ENCODE assay signal across 18 cellular contexts in the genomic region with DNA sequence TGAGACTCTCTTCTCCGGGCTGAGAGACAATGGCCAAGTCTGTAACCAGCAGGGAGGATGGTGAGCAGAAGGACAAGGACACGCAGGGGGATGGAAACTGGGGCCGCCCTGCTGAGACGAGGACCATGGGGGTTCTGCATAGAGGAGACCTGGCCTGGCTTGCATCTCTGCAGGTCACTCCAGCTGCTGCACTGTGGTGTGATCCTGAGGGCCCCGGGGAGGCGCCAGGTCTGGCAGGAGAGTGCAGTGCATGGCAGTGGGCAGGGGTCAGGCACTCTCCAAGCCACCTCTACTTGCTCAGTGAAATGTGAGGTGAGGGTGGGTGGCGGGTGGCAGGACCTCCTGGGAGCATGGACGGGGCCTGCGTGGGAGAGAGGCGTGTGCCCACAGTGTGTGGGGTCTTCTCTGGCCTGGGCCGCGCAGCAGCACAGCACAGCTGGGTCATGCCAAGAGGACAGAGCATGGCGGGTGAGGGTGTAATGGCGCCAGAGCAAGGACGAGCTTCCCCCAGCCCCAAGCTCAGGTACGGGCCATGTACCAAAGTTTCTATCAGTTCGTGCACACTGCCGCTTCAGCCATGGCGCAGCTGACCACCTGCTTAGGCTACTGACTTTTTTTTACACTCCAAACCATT. TPM values are rescaled to one million over a fixed set of nuclear protein-coding genes. Genes with fewer than 3 reads are reported as not detected.
DNase-seq lines count a peak whose midpoint lies in the region; ATAC-seq, FAIRE-seq and TF ChIP-seq lines count a peak whose summit lies in the region.
"Had no signal": no experiment of that assay in that cellular context is flagged by ENCODE, and none has a peak within 500 bp of the region (broad histone marks: within the 10 kb centered on the region; RNA-seq: fewer than 3 reads in every experiment).

No MANE protein-coding gene starts in this region.

- TF ChIP-seq CTCF in heart right ventricle (IDR thresholded peaks at IDR 0.05) (no peak), GM12878 (IDR thresholded peaks at IDR 0.05 in 2 of 3, conservative IDR thresholded peaks at IDR 0.05 in 1 of 3; ENCODE audit: control insufficient read depth in 2 of 3, extremely low read depth in 1 of 3, insufficient read depth in 1 of 3, low read depth in 3 of 3, low read length in 3 of 3) (no peak)

- SMC1A ChIA-PET in GM12878 (lab: Charles Lee; ENCODE audit: uncharacterized antibody, unreplicated experiment): interaction anchor here (1.1 kb wide), 1 partner anchor 45 kb away, joined by 3 read pairs; no protein-coding TSS in a partner anchor

- H3K4me1 ChIP-seq in heart right ventricle: peaks cover 0 to 12% (median 9%) of the 10 kb centered on the region in 9 donors
- peaks cover 25% of the 10 kb centered on the region for H3K4me1 ChIP-seq in GM12878 (ENCODE audit: control insufficient read depth, insufficient read depth, low read length)
- H3K4me1 ChIP-seq: breast epithelium, parathyroid adenoma, SJSA1, uterus had no signal

- in situ Hi-C loops in GM12878 (cut with MboI): no loop called here

- H3K4me3 Mint-ChIP-seq in naive B cell: peak overlapping the region in 1 of 8 donors; percentile 48

- H3K9ac ChIP-seq in GM12878 (ENCODE audit: control insufficient read depth, insufficient read depth, low read length): no peak overlapping the region
- H3K9ac ChIP-seq: parathyroid adenoma had no signal

- TF ChIP-seq RAD21 in GM12878 (IDR thresholded peaks at IDR 0.05; ENCODE audit: insufficient read depth, low read depth, low read length): no peak

- H3K27ac ChIP-seq in heart right ventricle: no peak overlapping the region
- H3K27ac ChIP-seq in GM12878 (ENCODE audit: control insufficient read depth, insufficient read depth): peak overlapping the region; percentile 87; the same call in 1 of the 2 replicates
- H3K27ac ChIP-seq: breast epithelium, parathyroid adenoma, SJSA1, uterus had no signal

- H3K27me3 Mint-ChIP-seq in naive B cell: no peaks in the 10 kb centered on the region

- H3K79me2 ChIP-seq in GM12878 (ENCODE audit: control insufficient read depth, insufficient read depth, low read length): peaks cover 3% of the 10 kb centered on the region; the same call in 1 of the 2 replicates

- CTCF ChIA-PET in GM12878 (lab: Yijun Ruan, JAX): interaction anchor here (1.4 to 2.9 kb wide), 2 partner anchors 20 to 46 kb away, joined by 4 to 12 read pairs; no protein-coding TSS in a partner anchor

- peaks cover 13 to 40% (median 36%) of the 10 kb centered on the region in 3 donors for H3K4me1 Mint-ChIP-seq in naive B cell

- TF ChIP-seq EP300 in GM12878 (IDR thresholded peaks at IDR 0.05; ENCODE audit: borderline replicate concordance in 1 of 2, control insufficient read depth in 1 of 2, low read depth in 2 of 2, low read length in 2 of 2): no peak

- no peaks in the 10 kb centered on the region for H4K20me1 ChIP-seq in GM12878 (ENCODE audit: control insufficient read depth, insufficient read depth)

- H3K36me3 ChIP-seq in heart right ventricle: peaks cover 0 to 53% (median 0%) of the 10 kb centered on the region in 9 donors
- peaks cover 3 to 30% of the 10 kb centered on the region in 2 experiments; a peak in 3 of 4 replicates for H3K36me3 ChIP-seq in GM12878 (ENCODE audit: control insufficient read depth in 2 of 2, insufficient read depth in 2 of 2, low read length in 1 of 2)
- H3K36me3 ChIP-seq: breast epithelium, uterus had no signal

- no peak for TF ChIP-seq POLR2A in GM12878 (IDR thresholded peaks at IDR 0.05; ENCODE audit: low read depth, low read length)

- WGBS in heart right ventricle, 2 donors: 92 to 96% methylated on average over 18 to 19 of the region's 19 CpGs
- WGBS in GM12878 (ENCODE audit: insufficient coverage, insufficient replicate concordance, low lambda C conversion rate, missing lambda C conversion rate): 92% methylated on average over 19 of the region's 19 CpGs

- intact Hi-C loops in heart right ventricle (cut with DNase I): no loop called here
- intact Hi-C loops in Right ventricle myocardium superior (cut with DNase I): no loop called here
- intact Hi-C loops in GM12878 (cut with micrococcal nuclease; ENCODE audit: unreplicated experiment): no loop called here

- H2AFZ ChIP-seq in GM12878 (ENCODE audit: control insufficient read depth, low read depth, low read length): no peak overlapping the region
- H2AFZ ChIP-seq: parathyroid adenoma had no signal

- H3K9me3 ChIP-seq in heart right ventricle (no peaks in the 10 kb centered on the region), GM12878 (replicated peaks; ENCODE audit: control insufficient read depth, insufficient read depth, low read length) (no peaks in the 10 kb centered on the region)
- H3K9me3 ChIP-seq: breast epithelium, SJSA1, uterus had no signal

- no TSS peak for BruUV-seq in GM12878 (replicated peaks; lab: Mats Ljungman, UMichigan)

- H3K4me3 ChIP-seq in heart right ventricle: no peak overlapping the region
- H3K4me3 ChIP-seq in GM12878: no peak overlapping the region
- H3K4me3 ChIP-seq: breast epithelium, SJSA1, uterus had no signal

- RAD21 ChIA-PET in GM12878 (lab: Charles Lee; ENCODE audit: unreplicated experiment): interaction anchor here (0.9 kb wide), 1 partner anchor 46 kb away, joined by 3 read pairs; no protein-coding TSS in a partner anchor

- H3K27ac Mint-ChIP-seq in naive B cell: peak overlapping the region in 5 of 6 donors; percentile 71 to 94 (median 88)

- ATAC-seq in heart right ventricle: peak in 5 of 8 donors; percentile 20 to 62 (median 25)
- ATAC-seq in Right ventricle myocardium superior (ENCODE audit: poor library complexity): no peak
- no peak for ATAC-seq in GM12878
- ATAC-seq in naive B cell (ENCODE audit: low read depth in 2 of 2): no peak
- ATAC-seq in GM21529 (IDR thresholded peaks at IDR 0.05; ENCODE audit: unreplicated experiment): no peak
- ATAC-seq in HG02970 (IDR thresholded peaks at IDR 0.05; ENCODE audit: low FRiP score, unreplicated experiment): no peak

- H3K36me3 Mint-ChIP-seq in naive B cell: peaks cover 17 to 18% of the 10 kb centered on the region in 2 donors

- peak overlapping the region; percentile 13; the same call in 1 of the 2 replicates for H3K4me2 ChIP-seq in GM12878 (ENCODE audit: control insufficient read depth, insufficient read depth)

- no peaks in the 10 kb centered on the region for H3K9me3 Mint-ChIP-seq in naive B cell

- DNase-seq in heart right ventricle (no peak), Right ventricle myocardium superior (no peak), GM12878 (ENCODE audit: low read depth, low spot score) (no peak), naive B cell (no peak), epidermal melanocyte (ENCODE audit: insufficient read length, low spot score) (no peak), putamen (ENCODE audit: low spot score) (no peak)
- DNase-seq: activated CD8-positive, alpha-beta memory T cell treated with anti-CD3 and anti-CD28 coated beads, Interleukin-2, amount 50 U/mL, for 48 hours; activated naive CD4-positive, alpha-beta T cell treated with anti-CD3 and anti-CD28 coated beads, Interleukin-2, amount 50 U/mL, for 16 hours; NCI-H1930; stimulated activated CD4-positive, alpha-beta T cell treated with anti-CD3 and anti-CD28 coated beads, Interleukin-12 subunit alpha, Interleukin-12 subunit beta, amount 100 ng/mL, for 4 hours; T1000; uterus had no signal

- FAIRE-seq in GM12878 (lab: Jason Lieb, UNC): no peak
- FAIRE-seq: H54 had no signal

- POLR2A ChIA-PET in GM12878 (lab: Charles Lee): no interaction called here

- H3K27me3 ChIP-seq in heart right ventricle (no peaks in the 10 kb centered on the region), GM12878 (replicated peaks in 1 of 2; ENCODE audit: control insufficient read depth in 2 of 2, insufficient read depth in 2 of 2, low read length in 1 of 2) (no peaks in the 10 kb centered on the region)
- H3K27me3 ChIP-seq: breast epithelium, SJSA1, uterus had no signal

TF ChIP-seq in GM12878, 131 proteins besides CTCF, POLR2A, EP300 and RAD21 (continues in another document):
- TF ChIP-seq, protein P1, sequence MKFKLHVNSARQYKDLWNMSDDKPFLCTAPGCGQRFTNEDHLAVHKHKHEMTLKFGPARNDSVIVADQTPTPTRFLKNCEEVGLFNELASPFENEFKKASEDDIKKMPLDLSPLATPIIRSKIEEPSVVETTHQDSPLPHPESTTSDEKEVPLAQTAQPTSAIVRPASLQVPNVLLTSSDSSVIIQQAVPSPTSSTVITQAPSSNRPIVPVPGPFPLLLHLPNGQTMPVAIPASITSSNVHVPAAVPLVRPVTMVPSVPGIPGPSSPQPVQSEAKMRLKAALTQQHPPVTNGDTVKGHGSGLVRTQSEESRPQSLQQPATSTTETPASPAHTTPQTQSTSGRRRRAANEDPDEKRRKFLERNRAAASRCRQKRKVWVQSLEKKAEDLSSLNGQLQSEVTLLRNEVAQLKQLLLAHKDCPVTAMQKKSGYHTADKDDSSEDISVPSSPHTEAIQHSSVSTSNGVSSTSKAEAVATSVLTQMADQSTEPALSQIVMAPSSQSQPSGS (IDR thresholded peaks at IDR 0.05; ENCODE audit: low read length): no peak
- TF ChIP-seq POLR2AphosphoS2 (IDR thresholded peaks at IDR 0.05; ENCODE audit: low read depth, low read length) (no peak), IKZF1 (conservative IDR thresholded peaks at IDR 0.05) (no peak), BRCA1 (IDR thresholded peaks at IDR 0.05; ENCODE audit: low read depth, low read length) (no peak), TARDBP (IDR thresholded peaks at IDR 0.05; ENCODE audit: borderline replicate concordance) (no peak)

RNA-seq across cellular contexts. Expression of a gene that starts 43.1 kb away (rescaled TPM):
- total RNA-seq in heart right ventricle (10 to 100 TPM in 9 of 10 donors, 1 to 10 TPM in 1; 7.8 to 19.0 (median 12.9) TPM), Right ventricle myocardium superior (8.7 TPM), GM12878 (2014; rRNA removed) (34.0 and 36.6 TPM in 2 replicates), GM12878 (2014; rRNA removed; fragmentation: Illumina TruSeq; extraction: Trizol) (24.2 and 26.1 TPM in 2 replicates), GM12878 (2021) (54.8 and 62.1 TPM in 2 replicates)
- polyA plus RNA-seq in heart right ventricle (10 to 100 TPM; 14.3 to 31.7 TPM), GM12878 (2011; rRNA removed) (13.4 and 20.3 TPM in 2 replicates), GM12878 (2014; fragmentation: Illumina TruSeq; extraction: Trizol) (25.7 and 34.3 TPM in 2 replicates), GM12878 (2014; fragmentation: Nextera tagmentation; extraction: Ambion mirVana) (1 to 10 TPM in 1 of 2 experiments, under 1 TPM in 1; 0.80 to 4.1 TPM), GM12878 (2014; rRNA removed) (39.1 and 59.3 TPM in 2 replicates), GM12878 (2016; fragmentation: Nextera tagmentation; extraction: Ambion mirVana) (10 to 100 TPM; 31.6 to 37.1 TPM), naive B cell (ENCODE audit: low read depth in 6 of 6) (10 to 100 TPM; 15.9 to 25.5 (median 20.0) TPM)
- 106 and 116 TPM in 2 replicates for total RNA-seq in GM12878 (2013; cell fraction: nucleolus; rRNA removed)
- 13.3 TPM for polyA plus RNA-seq in GM12878 (2011; ENCODE audit: low read depth)
- polyA plus RNA-seq in GM12878 (2011; cell fraction: cytosol; rRNA removed): 24.3 and 37.2 TPM in 2 replicates
- polyA plus RNA-seq in GM12878 (2011; cell fraction: nucleus; rRNA removed): 74.9 and 135 TPM in 2 replicates
- 33.1 and 37.7 TPM in 2 replicates for polyA plus RNA-seq in GM12878 (2012)
- 17.8 and 26.1 TPM in 2 replicates for polyA minus RNA-seq in GM12878 (2011; rRNA and poly(A)+ RNA removed)
- polyA minus RNA-seq in GM12878 (2011; cell fraction: cytosol; rRNA and poly(A)+ RNA removed): 9.1 and 10.4 TPM in 2 replicates
- polyA minus RNA-seq in GM12878 (2011; cell fraction: nucleus; rRNA and poly(A)+ RNA removed): 19.5 and 42.4 TPM in 2 replicates

Comparison
In these comparisons a context has a peak if more than half of its experiments do, and no peak if none do; other contexts are left out.
1. ATAC-seq: peak in heart right ventricle (5 of 8); none in Right ventricle myocardium superior (single experiment), GM12878 (single experiment), naive B cell (0 of 2), GM21529 (single experiment) and HG02970 (single experiment).